Comparison of ENCODE assay signal across 7 cellular contexts in genomic region chr3:189573004-189573403, GRCh38. TPM values are rescaled to one million over a fixed set of nuclear protein-coding genes. Genes with fewer than 3 reads are reported as not detected.
DNase-seq lines count a peak whose midpoint lies in the region; ATAC-seq lines count a peak whose summit lies in the region.

No MANE protein-coding gene starts in this region.

- in situ Hi-C loops in GM23248 (cut with MboI): no loop called here

- no peaks in the 10 kb centered on the region for H3K36me3 ChIP-seq in GM23248 (ENCODE audit: low read depth)

- peak; percentile 24 for DNase-seq in GM23248
- DNase-seq in renal cortical epithelial cell (ENCODE audit: low read depth): peak; percentile 70
- no peak for DNase-seq in NCI-H82 (lab: John Stamatoyannopoulos, UW)
- no peak for DNase-seq in cerebellum (ENCODE audit: low spot score)
- DNase-seq in occipital lobe (lab: John Stamatoyannopoulos, UW): no peak

- peak overlapping the region; percentile 45; the same call in 1 of the 2 replicates for H2AFZ ChIP-seq in GM23248

- H3K79me2 ChIP-seq in GM23248 (ENCODE audit: insufficient read depth): no peaks in the 10 kb centered on the region

- peak overlapping the region; percentile 76 for H3K27ac ChIP-seq in GM23248

- H3K9ac ChIP-seq in GM23248: no peak overlapping the region

- no peak overlapping the region for H3K4me2 ChIP-seq in GM23248 (ENCODE audit: unreplicated experiment)

- H3F3A ChIP-seq in GM23248 (ENCODE audit: insufficient read depth): peaks cover 15% of the 10 kb centered on the region

- H4K20me1 ChIP-seq in GM23248 (ENCODE audit: insufficient read depth): no peaks in the 10 kb centered on the region

- no peaks in the 10 kb centered on the region for H3K9me3 ChIP-seq in GM23248 (ENCODE audit: low read depth)

- H3K4me1 ChIP-seq in GM23248 (ENCODE audit: insufficient read depth): peaks cover 21% of the 10 kb centered on the region

- no peaks in the 10 kb centered on the region for H3K27me3 ChIP-seq in GM23248 (replicated peaks; ENCODE audit: insufficient read depth)

- H3K9me2 ChIP-seq in GM23248 (ENCODE audit: insufficient read depth): no peaks in the 10 kb centered on the region

- H3K4me3 ChIP-seq in GM23248: no peak overlapping the region

- peak; percentile 32 for ATAC-seq in GM18873 (IDR thresholded peaks at IDR 0.05; ENCODE audit: low FRiP score, unreplicated experiment)
- peak; percentile 37 for ATAC-seq in HG03565 (IDR thresholded peaks at IDR 0.05; ENCODE audit: unreplicated experiment)

RNA-seq across cellular contexts. Expression of gene TP63, which starts 58.2 kb away (rescaled TPM):
- total RNA-seq in GM23248 (2014; rRNA removed; shearing (Covaris generic)): not detected in 2 replicates
- polyA plus RNA-seq in GM23248 (2016; fragmentation: Nextera tagmentation; extraction: Ambion mirVana): not detected in 2 replicates
- under 0.01 and 0.52 TPM in 2 replicates for total RNA-seq in renal cortical epithelial cell
- total RNA-seq in cerebellum: 0.27 TPM
- 0.16 TPM for total RNA-seq in occipital lobe

Comparison
In these comparisons a context has a peak if more than half of its experiments do, and no peak if none do; other contexts are left out.
1. DNase-seq: peak in GM23248 (single experiment) and renal cortical epithelial cell (single experiment); none in NCI-H82 (single experiment), cerebellum (single experiment) and occipital lobe (single experiment).